Comparison of ENCODE assay signal across 8 cellular contexts in the genomic region with DNA sequence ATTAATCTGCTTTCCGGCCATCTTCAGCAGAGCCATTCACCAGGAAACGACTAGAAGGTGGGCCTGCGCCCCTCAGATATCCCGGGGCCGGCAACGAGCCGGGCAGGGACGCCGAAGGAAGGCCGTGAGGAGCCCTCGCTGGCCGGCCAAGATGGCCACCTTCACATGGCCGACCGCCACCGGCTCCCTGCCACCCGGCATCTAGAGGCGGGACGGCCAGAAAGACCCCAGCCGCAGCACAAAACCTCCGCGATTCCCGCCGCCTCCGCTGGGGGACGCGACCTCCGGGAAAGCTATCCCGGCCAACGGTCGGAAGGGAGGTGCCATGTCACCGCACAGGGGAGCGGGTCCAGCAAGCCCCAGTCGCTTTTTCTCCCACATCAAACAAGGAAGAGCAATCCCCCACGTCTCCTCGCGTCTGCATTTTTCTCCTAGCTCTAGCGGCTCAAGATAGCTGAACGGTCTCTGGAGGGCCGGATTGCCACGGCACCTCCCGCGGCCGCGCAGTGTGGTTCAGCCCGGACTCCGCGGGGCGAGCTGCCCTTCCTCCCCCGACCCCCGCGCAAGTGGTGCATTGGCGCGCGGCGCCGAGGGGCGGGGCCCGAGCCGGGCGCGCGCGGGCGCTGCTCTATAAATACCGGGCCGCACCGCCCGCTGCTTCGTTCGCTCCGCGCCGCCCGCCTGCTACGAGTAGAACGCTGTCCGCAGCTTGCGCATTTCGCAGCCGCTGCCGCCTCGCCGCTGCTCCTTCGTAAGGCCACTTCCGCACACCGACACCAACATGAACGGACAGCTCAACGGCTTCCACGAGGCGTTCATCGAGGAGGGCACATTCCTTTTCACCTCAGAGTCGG. TPM values are rescaled to one million over a fixed set of nuclear protein-coding genes. Genes with fewer than 3 reads are reported as not detected.
DNase-seq lines count a peak whose midpoint lies in the region; ATAC-seq and TF ChIP-seq lines count a peak whose summit lies in the region.

A gene (plus strand): TSS at position 662 of the 854 bp plus-strand sequence. CDS start 120 bp downstream, at position 782.

- peak; percentile 83 for ATAC-seq in activated T-helper 17 cell treated with anti-CD3 and anti-CD28 coated beads, Interleukin-2, amount 50 U/mL, for 72 hours (replicated peaks)

- no peaks in the 10 kb centered on the region for H3K9me3 Mint-ChIP-seq in activated T-helper 17 cell treated with anti-CD3 and anti-CD28 coated beads, Interleukin-2, amount 50 U/mL, for 72 hours
- no peaks in the 10 kb centered on the region for H3K9me3 Mint-ChIP-seq in nephron
- no peaks in the 10 kb centered on the region for H3K9me3 Mint-ChIP-seq in stimulated activated naive CD8-positive, alpha-beta T cell treated with anti-CD3 and anti-CD28 coated beads, Interleukin-15, Interleukin-2, amounts not matched to agents 100 ng/mL and 50 ng/mL, for 24 hours

- H3K4me3 ChIP-seq in fibroblast of mammary gland (ENCODE audit: control insufficient read depth, low read depth, low read length), result peak within 1 kb of the TSS; percentile 86

- peaks cover 34% of the 10 kb centered on the region for H3K4me1 Mint-ChIP-seq in activated T-helper 17 cell treated with anti-CD3 and anti-CD28 coated beads, Interleukin-2, amount 50 U/mL, for 72 hours
- H3K4me1 Mint-ChIP-seq in nephron, result peaks cover 64% of the 10 kb centered on the region
- peaks cover 53% of the 10 kb centered on the region for H3K4me1 Mint-ChIP-seq in stimulated activated naive CD8-positive, alpha-beta T cell treated with anti-CD3 and anti-CD28 coated beads, Interleukin-15, Interleukin-2, amounts not matched to agents 100 ng/mL and 50 ng/mL, for 24 hours (ENCODE audit: low read depth)

- H3K4me3 Mint-ChIP-seq in activated T-helper 17 cell treated with anti-CD3 and anti-CD28 coated beads, Interleukin-2, amount 50 U/mL, for 72 hours, result peak within 1 kb of the TSS; percentile 95
- peak within 1 kb of the TSS; percentile 94 to 99 (median 96) for H3K4me3 Mint-ChIP-seq in nephron
- peak within 1 kb of the TSS; percentile 99 for H3K4me3 Mint-ChIP-seq in stimulated activated naive CD8-positive, alpha-beta T cell treated with anti-CD3 and anti-CD28 coated beads, Interleukin-15, Interleukin-2, amounts not matched to agents 100 ng/mL and 50 ng/mL, for 24 hours

- peaks cover 54% of the 10 kb centered on the region for H3K36me3 Mint-ChIP-seq in activated T-helper 17 cell treated with anti-CD3 and anti-CD28 coated beads, Interleukin-2, amount 50 U/mL, for 72 hours (ENCODE audit: low read depth)
- H3K36me3 Mint-ChIP-seq in nephron (ENCODE audit: low read depth), result peaks cover 39% of the 10 kb centered on the region
- peaks cover 46% of the 10 kb centered on the region for H3K36me3 Mint-ChIP-seq in stimulated activated naive CD8-positive, alpha-beta T cell treated with anti-CD3 and anti-CD28 coated beads, Interleukin-15, Interleukin-2, amounts not matched to agents 100 ng/mL and 50 ng/mL, for 24 hours (ENCODE audit: low read depth)

- peak within 1 kb of the TSS; percentile 96 for H3K27ac Mint-ChIP-seq in activated T-helper 17 cell treated with anti-CD3 and anti-CD28 coated beads, Interleukin-2, amount 50 U/mL, for 72 hours
- peak within 1 kb of the TSS; percentile 98 to 100 (median 100) for H3K27ac Mint-ChIP-seq in nephron
- peak within 1 kb of the TSS; percentile 99 for H3K27ac Mint-ChIP-seq in stimulated activated naive CD8-positive, alpha-beta T cell treated with anti-CD3 and anti-CD28 coated beads, Interleukin-15, Interleukin-2, amounts not matched to agents 100 ng/mL and 50 ng/mL, for 24 hours

- DNase-seq in EL (peak; percentile 91), GOT3 (lab: John Stamatoyannopoulos, UW) (peak; percentile 81), RPMI8226 (peak; percentile 92), fibroblast of mammary gland (ENCODE audit: low read depth) (peak; percentile 89)

- no peaks in the 10 kb centered on the region for H3K27me3 Mint-ChIP-seq in activated T-helper 17 cell treated with anti-CD3 and anti-CD28 coated beads, Interleukin-2, amount 50 U/mL, for 72 hours
- H3K27me3 Mint-ChIP-seq in nephron (ENCODE audit: low read depth), result no peaks in the 10 kb centered on the region
- no peaks in the 10 kb centered on the region for H3K27me3 Mint-ChIP-seq in stimulated activated naive CD8-positive, alpha-beta T cell treated with anti-CD3 and anti-CD28 coated beads, Interleukin-15, Interleukin-2, amounts not matched to agents 100 ng/mL and 50 ng/mL, for 24 hours

- TF ChIP-seq CTCF in LNCAP (IDR thresholded peaks at IDR 0.05) (peak; percentile 57), fibroblast of mammary gland (conservative IDR thresholded peaks at IDR 0.05; ENCODE audit: control insufficient read depth, insufficient read depth, low read depth, low read length) (peak; percentile 59), nephron (IDR thresholded peaks at IDR 0.05; ENCODE audit: unreplicated experiment in 3 of 3) (peak; percentile 66 to 81 (median 80))

RNA-seq across cellular contexts. Expression of the gene that starts here (rescaled TPM):
- 100 to 1,000 TPM; 214 to 308 TPM for total RNA-seq in activated T-helper 17 cell treated with anti-CD3 and anti-CD28 coated beads, Interleukin-2, amount 50 U/mL, for 72 hours

Comparison
In these comparisons a context has a peak if more than half of its experiments do, and no peak if none do; other contexts are left out.
1. Peak in every context shown above with its lines: DNase-seq, ATAC-seq and H3K4me3 ChIP-seq.